Comparison of ENCODE assay signal across 18 cellular contexts in genomic region chr2:190215620-190216019, GRCh38.
DNase-seq lines count a peak whose midpoint lies in the region; ATAC-seq and TF ChIP-seq lines count a peak whose summit lies in the region.
"Had no signal": no experiment of that assay in that cellular context is flagged by ENCODE, and none has a peak within 500 bp of the region (broad histone marks: within the 10 kb centered on the region; RNA-seq: fewer than 3 reads in every experiment).

No MANE protein-coding gene starts in this region.

- H3K4me1 ChIP-seq in left ventricle myocardium inferior (peaks cover 42% of the 10 kb centered on the region), right atrium auricular region (peaks cover 0 to 31% of the 10 kb centered on the region in 2 donors), iPS-20b (ENCODE audit: insufficient read depth, low read length) (peaks cover 17% of the 10 kb centered on the region; the same call in 1 of the 2 replicates), thoracic aorta (ENCODE audit: control insufficient read depth in 1 of 2, low read depth in 2 of 2) (peaks cover 41 to 49% of the 10 kb centered on the region in 2 donors), PC-3 (ENCODE audit: insufficient read depth, low read length) (no peaks in the 10 kb centered on the region)
- H3K4me1 ChIP-seq: prostate gland had no signal

- H3K9me3 ChIP-seq in left ventricle myocardium inferior (replicated peaks) (no peaks in the 10 kb centered on the region), right atrium auricular region (no peaks in the 10 kb centered on the region), iPS-20b (ENCODE audit: insufficient read depth, low read depth, low read length) (no peaks in the 10 kb centered on the region), thoracic aorta (no peaks in the 10 kb centered on the region), PC-3 (ENCODE audit: low read length) (no peaks in the 10 kb centered on the region)
- H3K9me3 ChIP-seq: Caco-2, prostate gland, SJCRH30 had no signal

- ATAC-seq in thoracic aorta (ENCODE audit: insufficient number of reproducible peaks, low FRiP score, low read depth) (no peak), HG03520 (IDR thresholded peaks at IDR 0.05; ENCODE audit: unreplicated experiment) (no peak), PC-3 (no peak)
- ATAC-seq: HCT116 had no signal

- no peak overlapping the region for H2AFZ ChIP-seq in PC-3 (ENCODE audit: low read length)

- CTCF ChIA-PET in PC-3 (lab: Charles Lee) = interaction anchor here (0.6 kb wide), 1 partner anchor 356 kb away, joined by 3 read pairs; no protein-coding TSS in a partner anchor

- no peaks in the 10 kb centered on the region for H3F3A ChIP-seq in PC-3 (ENCODE audit: low read length, unreplicated experiment)

- no TSS peak for BruUV-seq in PC-3 (replicated peaks; lab: Mats Ljungman, UMichigan)

- no peak overlapping the region for H3K4me3 ChIP-seq in left ventricle myocardium inferior
- no peak overlapping the region for H3K4me3 ChIP-seq in right atrium auricular region
- 0 out of 2 replicates have a peak overlapping the region, but pooled peaks have one; percentile 7 for H3K4me3 ChIP-seq in iPS-20b (ENCODE audit: low read length)
- no peak overlapping the region for H3K4me3 ChIP-seq in thoracic aorta
- H3K4me3 ChIP-seq in PC-3 (ENCODE audit: low read length) = no peak overlapping the region
- H3K4me3 ChIP-seq: prostate gland, SJCRH30 had no signal

- H3K79me2 ChIP-seq in PC-3 (ENCODE audit: low read length) = no peaks in the 10 kb centered on the region

- H3K27ac ChIP-seq in left ventricle myocardium inferior (replicated peaks) = peak overlapping the region; percentile 64
- peak overlapping the region in 1 of 2 donors; percentile 58 for H3K27ac ChIP-seq in right atrium auricular region
- H3K27ac ChIP-seq in iPS-20b (ENCODE audit: low read length) = peak overlapping the region; percentile 86
- H3K27ac ChIP-seq in thoracic aorta = peak overlapping the region; percentile 55 to 71
- no peak overlapping the region for H3K27ac ChIP-seq in PC-3 (ENCODE audit: low read length)
- H3K27ac ChIP-seq: prostate gland, SJCRH30 had no signal

- H3K9ac ChIP-seq in iPS-20b (ENCODE audit: low read depth, low read length) (peak overlapping the region; percentile 29; the same call in 1 of the 2 replicates), PC-3 (ENCODE audit: low read length) (no peak overlapping the region)

- H3K36me3 ChIP-seq in left ventricle myocardium inferior (peaks cover 28% of the 10 kb centered on the region), right atrium auricular region (no peaks in the 10 kb centered on the region), iPS-20b (ENCODE audit: insufficient read depth, low read depth, low read length) (peaks cover 16% of the 10 kb centered on the region; the same call in 1 of the 2 replicates), thoracic aorta (no peaks in the 10 kb centered on the region), PC-3 (ENCODE audit: low read depth, low read length) (no peaks in the 10 kb centered on the region; the same call in 1 of the 2 replicates)
- H3K36me3 ChIP-seq: prostate gland had no signal

- POLR2A ChIA-PET in PC-3 (lab: Charles Lee; ENCODE audit: unreplicated experiment) = no interaction called here

- no peak for DNase-seq in left ventricle myocardium inferior
- DNase-seq in right atrium auricular region (ENCODE audit: low spot score) = no peak
- peak; percentile 11 for DNase-seq in UCSD-AML1 (lab: John Stamatoyannopoulos, UW; ENCODE audit: unreplicated experiment)
- no peak for DNase-seq in thoracic aorta (ENCODE audit: low spot score)
- DNase-seq in PC-3 = no peak
- DNase-seq in Ammon's horn (ENCODE audit: low spot score) = no peak
- DNase-seq: activated CD4-positive, alpha-beta memory T cell treated with anti-CD3 and anti-CD28 coated beads, Interleukin-2, amount 10 ng/mL, durations not matched to agents 7 days and 5 days; aorta; Caco-2; GF-D8; kidney; NCI-H1105; NCI-H2227 treated with DMSO at 0.1 percent for 48 hours; SJCRH30 had no signal

- H3K4me2 ChIP-seq in PC-3 (ENCODE audit: low read length) = no peak overlapping the region

- no peaks in the 10 kb centered on the region for H4K20me1 ChIP-seq in PC-3 (ENCODE audit: low read length)

- TF ChIP-seq CTCF in left ventricle myocardium inferior (IDR thresholded peaks at IDR 0.05; ENCODE audit: borderline replicate concordance) (no peak), right atrium auricular region (IDR thresholded peaks at IDR 0.05) (no peak), thoracic aorta (IDR thresholded peaks at IDR 0.05) (no peak), PC-3 (conservative IDR thresholded peaks at IDR 0.05; ENCODE audit: low read depth, low read length) (no peak)

- H3K27me3 ChIP-seq in left ventricle myocardium inferior (ENCODE audit: low read depth) = no peaks in the 10 kb centered on the region
- H3K27me3 ChIP-seq in right atrium auricular region = no peaks in the 10 kb centered on the region
- no peaks in the 10 kb centered on the region for H3K27me3 ChIP-seq in iPS-20b (ENCODE audit: insufficient read depth, low read length)
- H3K27me3 ChIP-seq in thoracic aorta (replicated peaks; ENCODE audit: insufficient read depth) = no peaks in the 10 kb centered on the region
- H3K27me3 ChIP-seq in PC-3 (ENCODE audit: low read length) = no peaks in the 10 kb centered on the region
- H3K27me3 ChIP-seq: SJCRH30 had no signal

- intact Hi-C loops in left ventricle myocardium inferior (cut with micrococcal nuclease) (no loop called here), PC-3 (cut with micrococcal nuclease) (no loop called here)

- no peaks in the 10 kb centered on the region for H3K9me2 ChIP-seq in PC-3 (replicated peaks; ENCODE audit: low read length)
